In genomic region chr3:178482981-178483380, GRCh38 we compare ENCODE assay signal across 19 cellular contexts. TPM values are rescaled to one million over a fixed set of nuclear protein-coding genes. Genes with fewer than 3 reads are reported as not detected.
"Had no signal": no experiment of that assay in that cellular context is flagged by ENCODE, and none has a peak within 500 bp of the region (broad histone marks: within the 10 kb centered on the region; RNA-seq: fewer than 3 reads in every experiment).

No MANE protein-coding gene starts in this region.

- ATAC-seq: activated T-cell treated with anti-CD3 and anti-CD28 coated beads, Interleukin-2, amount 50 U/mL, for 72 hours; stimulated activated memory B cell treated with anti-CD40 and anti-IgM and Interleukin-4, amounts not matched to agents 10 μg/mL and 1 μg/mL and 100 μg/mL, for 72 hours had no signal

- H3K4me3 ChIP-seq: esophagus muscularis mucosa, heart left ventricle, spleen, transverse colon had no signal

- DNase-seq: activated CD4-positive, alpha-beta memory T cell treated with anti-CD3 and anti-CD28 coated beads for 36 hours; activated CD4-positive, alpha-beta T cell treated with anti-CD3 and anti-CD28 coated beads for 1 hour; activated gamma-delta T cell treated with Interleukin-2 at 50 U/mL for 16 hours; activated naive CD8-positive, alpha-beta T cell treated with anti-CD3 and anti-CD28 coated beads for 36 hours; activated T-cell treated with anti-CD3 and anti-CD28 coated beads, Interleukin-2, amount 50 U/mL, for 72 hours; aorta; foreskin melanocyte; heart left ventricle; posterior cingulate gyrus; right cardiac atrium; spleen; stimulated activated CD4-positive, alpha-beta T cell treated with anti-CD3 and anti-CD28 coated beads, Interleukin-1b, Interleukin-23, amount 100 ng/mL, for 48 hours; SW 1271; transverse colon had no signal

RNA-seq across cellular contexts. Expression of gene KCNMB2, which starts 53.3 kb away (rescaled TPM):
- total RNA-seq: activated CD4-positive, alpha-beta memory T cell treated with anti-CD3 and anti-CD28 coated beads for 36 hours; activated naive CD8-positive, alpha-beta T cell treated with anti-CD3 and anti-CD28 coated beads for 36 hours; activated T-cell treated with anti-CD3 and anti-CD28 coated beads, Interleukin-2, amount 50 U/mL, for 72 hours; aorta; bronchial epithelial cell; dermis microvascular lymphatic vessel endothelial cell; lower leg skin had no signal
- polyA plus RNA-seq: aorta had no signal
